8 cellular contexts compared by ENCODE assay signal in genomic region chr10:85612833-85613232, GRCh38.
DNase-seq lines count a peak whose midpoint lies in the region; ATAC-seq and TF ChIP-seq lines count a peak whose summit lies in the region.

No MANE protein-coding gene starts in this region.

- TF ChIP-seq POLR2A in gastroesophageal sphincter (IDR thresholded peaks at IDR 0.05): no peak

- ATAC-seq in GM18519 (IDR thresholded peaks at IDR 0.05; ENCODE audit: low FRiP score, unreplicated experiment) (peak; percentile 45), GM21737 (IDR thresholded peaks at IDR 0.05; ENCODE audit: unreplicated experiment) (peak; percentile 27), memory B cell (ENCODE audit: low read depth) (peak; percentile 61), gastroesophageal sphincter (no peak), HG02970 (IDR thresholded peaks at IDR 0.05; ENCODE audit: low FRiP score, unreplicated experiment) (no peak), HG03457 (IDR thresholded peaks at IDR 0.05; ENCODE audit: unreplicated experiment) (no peak)

- H3K9me2 ChIP-seq in OCI-LY1 (ENCODE audit: low read depth, low read length): no peaks in the 10 kb centered on the region

- peaks cover 3% of the 10 kb centered on the region for H3K27me3 Mint-ChIP-seq in memory B cell

- 81 to 87% methylated on average over 4 to 5 of the region's 6 CpGs for WGBS in gastroesophageal sphincter (ENCODE audit: low coverage in 1 of 2), 2 donors

- H3K27ac Mint-ChIP-seq in memory B cell: peak overlapping the region; percentile 6

- H3K9me3 Mint-ChIP-seq in memory B cell: no peaks in the 10 kb centered on the region

- H3K9ac ChIP-seq in OCI-LY1 (ENCODE audit: low read length): no peak overlapping the region

- no peaks in the 10 kb centered on the region for H3K9me3 ChIP-seq in OCI-LY1 (ENCODE audit: low read length)
- H3K9me3 ChIP-seq in gastroesophageal sphincter: no peaks in the 10 kb centered on the region

- no peaks in the 10 kb centered on the region for H3K36me3 Mint-ChIP-seq in memory B cell

- H3K27me3 ChIP-seq in OCI-LY1 (ENCODE audit: insufficient read depth, low read length) (no peaks in the 10 kb centered on the region), gastroesophageal sphincter (no peaks in the 10 kb centered on the region)

- no peaks in the 10 kb centered on the region for H3K36me3 ChIP-seq in OCI-LY1 (ENCODE audit: insufficient read depth, low read length)
- no peaks in the 10 kb centered on the region for H3K36me3 ChIP-seq in gastroesophageal sphincter

- DNase-seq in memory B cell (ENCODE audit: low spot score in 2 of 2) (no peak), OCI-M2 (lab: John Stamatoyannopoulos, UW; ENCODE audit: unreplicated experiment) (no peak)

- no peak overlapping the region for H3K27ac ChIP-seq in OCI-LY1 (ENCODE audit: low read depth, low read length, poor library complexity, severe bottlenecking)
- H3K27ac ChIP-seq in gastroesophageal sphincter: no peak overlapping the region

- no peaks in the 10 kb centered on the region for H3F3A ChIP-seq in OCI-LY1 (ENCODE audit: insufficient read depth, low read length)

- peak; percentile 35; the same call in 1 of the 2 replicates for TF ChIP-seq CTCF in OCI-LY1 (IDR thresholded peaks at IDR 0.05; ENCODE audit: low read length)
- TF ChIP-seq CTCF in gastroesophageal sphincter (IDR thresholded peaks at IDR 0.05): no peak

- peaks cover 12% of the 10 kb centered on the region for H3K4me1 Mint-ChIP-seq in memory B cell

- no peak overlapping the region for H3K4me3 Mint-ChIP-seq in memory B cell

- no peaks in the 10 kb centered on the region for H4K20me1 ChIP-seq in OCI-LY1 (ENCODE audit: insufficient read depth, low read length)

- no peak overlapping the region for H3K4me3 ChIP-seq in OCI-LY1 (ENCODE audit: low read depth, low read length, poor library complexity, severe bottlenecking)
- no peak overlapping the region for H3K4me3 ChIP-seq in gastroesophageal sphincter

- H3K79me2 ChIP-seq in OCI-LY1 (ENCODE audit: insufficient read depth, low read length): no peaks in the 10 kb centered on the region

- no peak for TF ChIP-seq EP300 in gastroesophageal sphincter (IDR thresholded peaks at IDR 0.05)

- no peak overlapping the region for H2AFZ ChIP-seq in OCI-LY1 (ENCODE audit: low read length)

- no peak overlapping the region for H3K4me2 ChIP-seq in OCI-LY1 (ENCODE audit: low read length)

- no peaks in the 10 kb centered on the region for H3K4me1 ChIP-seq in OCI-LY1 (ENCODE audit: insufficient read depth, low read length, severe bottlenecking)
- H3K4me1 ChIP-seq in gastroesophageal sphincter: no peaks in the 10 kb centered on the region

Comparison
In these comparisons a context has a peak if more than half of its experiments do, and no peak if none do; other contexts are left out.
1. ATAC-seq: peak in GM18519 (single experiment), GM21737 (single experiment) and memory B cell (single experiment); none in gastroesophageal sphincter (single experiment), HG02970 (single experiment) and HG03457 (single experiment).